ENCODE assay signal across 13 cellular contexts in genomic region chr2:226483745-226484619, GRCh38.
DNase-seq lines count a peak whose midpoint lies in the region; FAIRE-seq and TF ChIP-seq lines count a peak whose summit lies in the region.
"Had no signal": no experiment of that assay in that cellular context is flagged by ENCODE, and none has a peak within 500 bp of the region (broad histone marks: within the 10 kb centered on the region; RNA-seq: fewer than 3 reads in every experiment).

No MANE protein-coding gene starts in this region.

- no peak overlapping the region for H3K4me3 ChIP-seq in PC-9
- H3K4me3 ChIP-seq in fibroblast of mammary gland (ENCODE audit: control insufficient read depth, low read depth, low read length), result no peak overlapping the region
- peak overlapping the region; percentile 27 for H3K4me3 ChIP-seq in neural progenitor cell
- H3K4me3 ChIP-seq: esophagus squamous epithelium, tibial nerve had no signal

- DNase-seq in ELF-1 (ENCODE audit: low read depth, low spot score) (peak; percentile 76), PC-9 (peak; percentile 50 to 68), fibroblast of mammary gland (ENCODE audit: low read depth) (peak; percentile 10), neural progenitor cell (ENCODE audit: low spot score) (peak; percentile 87), frontal cortex (ENCODE audit: low spot score in 2 of 2) (no peak), NCI-H1694 (lab: John Stamatoyannopoulos, UW) (no peak), superior temporal gyrus (ENCODE audit: extremely low spot score) (no peak), NK-92 (lab: John Stamatoyannopoulos, UW; ENCODE audit: unreplicated experiment) (no peak)
- DNase-seq: esophagus squamous epithelium, NCI-H1694 treated with DMSO at 0.1 percent for 48 hours, right cardiac atrium had no signal

- no peaks in the 10 kb centered on the region for H3K27me3 Mint-ChIP-seq in neural progenitor cell (ENCODE audit: insufficient read depth, low read depth)

- intact Hi-C loops in PC-9 (cut with micrococcal nuclease; ENCODE audit: unreplicated experiment), result no loop called here

- H3K27ac ChIP-seq in PC-9, result no peak overlapping the region
- peak overlapping the region; percentile 97 for H3K27ac ChIP-seq in neural progenitor cell
- H3K27ac ChIP-seq: esophagus squamous epithelium, tibial nerve had no signal

- H3K4me1 ChIP-seq in PC-9 (replicated peaks; ENCODE audit: insufficient read depth) (peaks cover 20% of the 10 kb centered on the region), neural progenitor cell (peaks cover 38% of the 10 kb centered on the region)
- H3K4me1 ChIP-seq: esophagus squamous epithelium had no signal

- H4K20me1 ChIP-seq in PC-9 (ENCODE audit: insufficient read depth), result no peaks in the 10 kb centered on the region
- no peaks in the 10 kb centered on the region for H4K20me1 ChIP-seq in neural progenitor cell (ENCODE audit: low read depth)

- H3K9ac ChIP-seq in neural progenitor cell, result peak overlapping the region; percentile 21

- no peak for TF ChIP-seq CTCF in PC-9 (conservative IDR thresholded peaks at IDR 0.05)
- no peak for TF ChIP-seq CTCF in fibroblast of mammary gland (conservative IDR thresholded peaks at IDR 0.05; ENCODE audit: control insufficient read depth, insufficient read depth, low read depth, low read length)
- no peak for TF ChIP-seq CTCF in neural progenitor cell (IDR thresholded peaks at IDR 0.05)

- peak overlapping the region; percentile 28 for H3K4me3 Mint-ChIP-seq in neural progenitor cell

- POLR2A ChIA-PET in PC-9 (lab: Charles Lee; ENCODE audit: unreplicated experiment), result interaction anchor here (0.6 to 0.7 kb wide), 6 partner anchors 169 to 908 kb away, joined by 3 to 14 read pairs (median 5); no protein-coding TSS in a partner anchor

- peaks cover 43% of the 10 kb centered on the region for H3K4me1 Mint-ChIP-seq in neural progenitor cell

- no peaks in the 10 kb centered on the region for H3K9me2 ChIP-seq in PC-9 (ENCODE audit: insufficient read depth)

- H3K9me3 Mint-ChIP-seq in neural progenitor cell, result no peaks in the 10 kb centered on the region

- no peak for FAIRE-seq in frontal cortex (lab: Jason Lieb, UNC)

- no peaks in the 10 kb centered on the region for H3K27me3 ChIP-seq in PC-9 (ENCODE audit: insufficient read depth, low read depth)
- H3K27me3 ChIP-seq in neural progenitor cell, result no peaks in the 10 kb centered on the region
- H3K27me3 ChIP-seq: esophagus squamous epithelium, tibial nerve had no signal

- CTCF ChIA-PET in PC-9 (lab: Charles Lee), result interaction anchor here (0.6 to 1.3 kb wide), 5 partner anchors 157 to 841 kb away, joined by 3 to 10 read pairs (median 5); partner anchors contain the start of gene MFF

- H3F3A ChIP-seq in PC-9 (ENCODE audit: insufficient read depth, low read depth) (no peaks in the 10 kb centered on the region; the same call in 1 of the 2 replicates), neural progenitor cell (ENCODE audit: low read depth) (peaks cover 19% of the 10 kb centered on the region)

- H3K27ac Mint-ChIP-seq in neural progenitor cell, result peak overlapping the region; percentile 98

- H3K36me3 ChIP-seq in PC-9 (ENCODE audit: low read depth) (no peaks in the 10 kb centered on the region), neural progenitor cell (no peaks in the 10 kb centered on the region)
- H3K36me3 ChIP-seq: esophagus squamous epithelium, tibial nerve had no signal

- H3K36me3 Mint-ChIP-seq in neural progenitor cell, result peaks cover 3% of the 10 kb centered on the region
- H3K36me3 Mint-ChIP-seq: brain had no signal

- H3K79me2 ChIP-seq in PC-9 (ENCODE audit: low read depth) (no peaks in the 10 kb centered on the region), neural progenitor cell (ENCODE audit: low read depth) (no peaks in the 10 kb centered on the region)

- no TSS peak for BruUV-seq in PC-9 (replicated peaks; lab: Mats Ljungman, UMichigan)

- peak overlapping the region; percentile 42 for H3K4me2 ChIP-seq in PC-9
- H3K4me2 ChIP-seq in neural progenitor cell, result peak overlapping the region; percentile 69

- peak overlapping the region; percentile 19; the same call in 1 of the 2 replicates for H2AFZ ChIP-seq in PC-9
- peak overlapping the region; percentile 89 for H2AFZ ChIP-seq in neural progenitor cell (replicated peaks)

- H3K9me3 ChIP-seq in PC-9 (ENCODE audit: insufficient read depth, low read depth), result no peaks in the 10 kb centered on the region
- H3K9me3 ChIP-seq in neural progenitor cell (ENCODE audit: low read depth), result no peaks in the 10 kb centered on the region
- H3K9me3 ChIP-seq: esophagus squamous epithelium, tibial nerve had no signal

Comparison
In these comparisons a context has a peak if more than half of its experiments do, and no peak if none do; other contexts are left out.
1. DNase-seq: peak in ELF-1 (single experiment), PC-9 (2 of 2), fibroblast of mammary gland (single experiment) and neural progenitor cell (single experiment); none in frontal cortex (0 of 2), NCI-H1694 (single experiment), superior temporal gyrus (single experiment) and NK-92 (single experiment).